In genomic region chr7:19508821-19509220, GRCh38 we compare ENCODE assay signal across 1 cellular context.
TF ChIP-seq lines count a peak whose summit lies in the region.

No MANE protein-coding gene starts in this region.

TF ChIP-seq in SK-N-SH, 30 proteins besides CTCF, POLR2A, EP300 and RAD21 (continued from another document):
- TF ChIP-seq USF2 (IDR thresholded peaks at IDR 0.05; ENCODE audit: borderline replicate concordance, low read depth, low read length), result no peak
- no peak for TF ChIP-seq NRF1 (IDR thresholded peaks at IDR 0.05; ENCODE audit: low read depth, low read length)
- TF ChIP-seq FOXJ3 (CRISPR knock-in tag; IDR thresholded peaks at IDR 0.05), result no peak
- no peak for TF ChIP-seq MXI1 (IDR thresholded peaks at IDR 0.05; ENCODE audit: low read depth, low read length)
- TF ChIP-seq POLR2AphosphoS5 (IDR thresholded peaks at IDR 0.05; ENCODE audit: low read depth, low read length), result no peak
- no peak for TF ChIP-seq TEAD4 (IDR thresholded peaks at IDR 0.05; ENCODE audit: borderline replicate concordance, insufficient read depth)
